In genomic region chr14:101985957-101986356, GRCh38 we compare ENCODE assay signal across 1 cellular context.
TF ChIP-seq lines count a peak whose summit lies in the region.

No MANE protein-coding gene starts in this region.

TF ChIP-seq in K562, 482 proteins besides CTCF, POLR2A, EP300 and RAD21:
- TF ChIP-seq SOX6 (IDR thresholded peaks at IDR 0.05) = no peak
- TF ChIP-seq STAT5A (IDR thresholded peaks at IDR 0.05; ENCODE audit: borderline replicate concordance, low read length) = no peak
- no peak for TF ChIP-seq ZNF121 (CRISPR knock-in tag; conservative IDR thresholded peaks at IDR 0.05)
- no peak for TF ChIP-seq BCL6 (CRISPR knock-in tag; IDR thresholded peaks at IDR 0.05)
- no peak for TF ChIP-seq MGA (IDR thresholded peaks at IDR 0.05)
- no peak for TF ChIP-seq ESRRA (IDR thresholded peaks at IDR 0.05; ENCODE audit: borderline replicate concordance, low read depth)
- no peak for TF ChIP-seq ZNF277 (CRISPR knock-in tag; IDR thresholded peaks at IDR 0.05; ENCODE audit: borderline replicate concordance)
- TF ChIP-seq MAZ (CRISPR knock-in tag; conservative IDR thresholded peaks at IDR 0.05 in 1 of 2, IDR thresholded peaks at IDR 0.05 in 1 of 2) = no peak
- TF ChIP-seq THRAP3 (IDR thresholded peaks at IDR 0.05; ENCODE audit: borderline replicate concordance) = no peak
- no peak for TF ChIP-seq HCFC1 (IDR thresholded peaks at IDR 0.05; ENCODE audit: low read depth, low read length)
- TF ChIP-seq SIN3A (IDR thresholded peaks at IDR 0.05; ENCODE audit: borderline replicate concordance in 2 of 2, control insufficient read depth in 1 of 2, low read depth in 2 of 2, low read length in 2 of 2) = no peak
- TF ChIP-seq ZNF655 (CRISPR knock-in tag; IDR thresholded peaks at IDR 0.05) = no peak
- no peak for TF ChIP-seq BRF1 (IDR thresholded peaks at IDR 0.05; ENCODE audit: borderline replicate concordance, extremely low read depth, insufficient read length)
- TF ChIP-seq ZNF311 (CRISPR knock-in tag; IDR thresholded peaks at IDR 0.05) = no peak
- no peak for TF ChIP-seq ZC3H4 (CRISPR knock-in tag; IDR thresholded peaks at IDR 0.05; ENCODE audit: borderline replicate concordance)
- no peak for TF ChIP-seq SPI1 (IDR thresholded peaks at IDR 0.05; ENCODE audit: borderline replicate concordance, low read depth, low read length)
